1 cellular context compared by ENCODE assay signal in the genomic region with DNA sequence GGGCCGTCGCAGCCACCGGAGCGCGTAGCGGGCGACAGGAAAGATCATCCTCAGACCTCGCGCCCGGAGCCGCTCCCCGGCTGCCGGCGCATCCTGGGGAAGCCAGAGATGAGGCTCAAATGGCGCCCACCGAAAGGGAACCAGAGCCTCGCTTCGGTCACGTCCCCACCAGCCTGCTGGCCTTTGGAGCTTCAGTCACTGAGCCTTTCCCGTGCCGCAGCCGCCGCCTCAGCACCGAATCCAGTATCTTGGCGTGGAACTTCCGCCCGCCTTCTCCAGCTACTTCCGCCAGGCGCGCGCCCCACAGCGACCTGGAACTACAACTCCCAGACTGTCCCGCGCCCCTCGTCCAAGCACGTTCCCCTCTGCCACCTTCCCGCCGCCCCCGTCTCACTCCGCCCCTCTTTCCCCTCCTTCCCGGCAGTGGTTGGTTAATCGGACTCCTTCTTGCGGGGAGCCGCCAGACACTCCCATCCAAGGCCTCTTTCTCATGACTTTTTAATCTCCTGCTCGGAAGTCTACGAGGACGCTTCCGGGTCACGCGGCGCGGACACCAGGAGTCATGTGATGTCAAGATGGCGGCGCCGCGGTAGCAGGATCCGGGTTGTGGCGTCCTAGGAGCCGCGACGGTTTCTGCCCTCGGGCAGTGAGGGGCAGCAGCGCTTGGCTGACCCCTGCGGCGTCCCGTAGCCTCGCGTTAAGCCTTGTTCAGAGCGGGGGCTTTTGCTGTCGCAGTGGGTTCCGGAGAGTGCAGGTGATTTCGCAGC.
TF ChIP-seq lines count a peak whose summit lies in the region.

A gene with protein sequence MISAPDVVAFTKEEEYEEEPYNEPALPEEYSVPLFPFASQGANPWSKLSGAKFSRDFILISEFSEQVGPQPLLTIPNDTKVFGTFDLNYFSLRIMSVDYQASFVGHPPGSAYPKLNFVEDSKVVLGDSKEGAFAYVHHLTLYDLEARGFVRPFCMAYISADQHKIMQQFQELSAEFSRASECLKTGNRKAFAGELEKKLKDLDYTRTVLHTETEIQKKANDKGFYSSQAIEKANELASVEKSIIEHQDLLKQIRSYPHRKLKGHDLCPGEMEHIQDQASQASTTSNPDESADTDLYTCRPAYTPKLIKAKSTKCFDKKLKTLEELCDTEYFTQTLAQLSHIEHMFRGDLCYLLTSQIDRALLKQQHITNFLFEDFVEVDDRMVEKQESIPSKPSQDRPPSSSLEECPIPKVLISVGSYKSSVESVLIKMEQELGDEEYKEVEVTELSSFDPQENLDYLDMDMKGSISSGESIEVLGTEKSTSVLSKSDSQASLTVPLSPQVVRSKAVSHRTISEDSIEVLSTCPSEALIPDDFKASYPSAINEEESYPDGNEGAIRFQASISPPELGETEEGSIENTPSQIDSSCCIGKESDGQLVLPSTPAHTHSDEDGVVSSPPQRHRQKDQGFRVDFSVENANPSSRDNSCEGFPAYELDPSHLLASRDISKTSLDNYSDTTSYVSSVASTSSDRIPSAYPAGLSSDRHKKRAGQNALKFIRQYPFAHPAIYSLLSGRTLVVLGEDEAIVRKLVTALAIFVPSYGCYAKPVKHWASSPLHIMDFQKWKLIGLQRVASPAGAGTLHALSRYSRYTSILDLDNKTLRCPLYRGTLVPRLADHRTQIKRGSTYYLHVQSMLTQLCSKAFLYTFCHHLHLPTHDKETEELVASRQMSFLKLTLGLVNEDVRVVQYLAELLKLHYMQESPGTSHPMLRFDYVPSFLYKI (plus strand): TSS at position 563 of the 767 bp plus-strand sequence. CDS start 497 bp downstream, outside the sequence.
A gene with protein sequence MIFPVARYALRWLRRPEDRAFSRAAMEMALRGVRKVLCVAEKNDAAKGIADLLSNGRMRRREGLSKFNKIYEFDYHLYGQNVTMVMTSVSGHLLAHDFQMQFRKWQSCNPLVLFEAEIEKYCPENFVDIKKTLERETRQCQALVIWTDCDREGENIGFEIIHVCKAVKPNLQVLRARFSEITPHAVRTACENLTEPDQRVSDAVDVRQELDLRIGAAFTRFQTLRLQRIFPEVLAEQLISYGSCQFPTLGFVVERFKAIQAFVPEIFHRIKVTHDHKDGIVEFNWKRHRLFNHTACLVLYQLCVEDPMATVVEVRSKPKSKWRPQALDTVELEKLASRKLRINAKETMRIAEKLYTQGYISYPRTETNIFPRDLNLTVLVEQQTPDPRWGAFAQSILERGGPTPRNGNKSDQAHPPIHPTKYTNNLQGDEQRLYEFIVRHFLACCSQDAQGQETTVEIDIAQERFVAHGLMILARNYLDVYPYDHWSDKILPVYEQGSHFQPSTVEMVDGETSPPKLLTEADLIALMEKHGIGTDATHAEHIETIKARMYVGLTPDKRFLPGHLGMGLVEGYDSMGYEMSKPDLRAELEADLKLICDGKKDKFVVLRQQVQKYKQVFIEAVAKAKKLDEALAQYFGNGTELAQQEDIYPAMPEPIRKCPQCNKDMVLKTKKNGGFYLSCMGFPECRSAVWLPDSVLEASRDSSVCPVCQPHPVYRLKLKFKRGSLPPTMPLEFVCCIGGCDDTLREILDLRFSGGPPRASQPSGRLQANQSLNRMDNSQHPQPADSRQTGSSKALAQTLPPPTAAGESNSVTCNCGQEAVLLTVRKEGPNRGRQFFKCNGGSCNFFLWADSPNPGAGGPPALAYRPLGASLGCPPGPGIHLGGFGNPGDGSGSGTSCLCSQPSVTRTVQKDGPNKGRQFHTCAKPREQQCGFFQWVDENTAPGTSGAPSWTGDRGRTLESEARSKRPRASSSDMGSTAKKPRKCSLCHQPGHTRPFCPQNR (minus strand): TSS at position 264 of the 767 bp plus-strand sequence. CDS start 216 bp downstream, at position 48.

TF ChIP-seq in HepG2, 621 proteins besides CTCF, POLR2A, EP300 and RAD21 (continued from another document and continues in another):
- TF ChIP-seq, protein P1, sequence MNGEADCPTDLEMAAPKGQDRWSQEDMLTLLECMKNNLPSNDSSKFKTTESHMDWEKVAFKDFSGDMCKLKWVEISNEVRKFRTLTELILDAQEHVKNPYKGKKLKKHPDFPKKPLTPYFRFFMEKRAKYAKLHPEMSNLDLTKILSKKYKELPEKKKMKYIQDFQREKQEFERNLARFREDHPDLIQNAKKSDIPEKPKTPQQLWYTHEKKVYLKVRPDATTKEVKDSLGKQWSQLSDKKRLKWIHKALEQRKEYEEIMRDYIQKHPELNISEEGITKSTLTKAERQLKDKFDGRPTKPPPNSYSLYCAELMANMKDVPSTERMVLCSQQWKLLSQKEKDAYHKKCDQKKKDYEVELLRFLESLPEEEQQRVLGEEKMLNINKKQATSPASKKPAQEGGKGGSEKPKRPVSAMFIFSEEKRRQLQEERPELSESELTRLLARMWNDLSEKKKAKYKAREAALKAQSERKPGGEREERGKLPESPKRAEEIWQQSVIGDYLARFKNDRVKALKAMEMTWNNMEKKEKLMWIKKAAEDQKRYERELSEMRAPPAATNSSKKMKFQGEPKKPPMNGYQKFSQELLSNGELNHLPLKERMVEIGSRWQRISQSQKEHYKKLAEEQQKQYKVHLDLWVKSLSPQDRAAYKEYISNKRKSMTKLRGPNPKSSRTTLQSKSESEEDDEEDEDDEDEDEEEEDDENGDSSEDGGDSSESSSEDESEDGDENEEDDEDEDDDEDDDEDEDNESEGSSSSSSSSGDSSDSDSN (CRISPR knock-in tag; IDR thresholded peaks at IDR 0.05): peak; percentile 70
- TF ChIP-seq SALL2 (CRISPR knock-in tag; IDR thresholded peaks at IDR 0.05) (no peak), KAT8 (CRISPR knock-in tag; IDR thresholded peaks at IDR 0.05) (peak; percentile 98), MTF2 (CRISPR knock-in tag; IDR thresholded peaks at IDR 0.05; ENCODE audit: borderline replicate concordance) (0 out of 2 replicates have a peak, but pooled peaks have one; percentile 14), CBX1 (IDR thresholded peaks at IDR 0.05; ENCODE audit: low read depth) (no peak), EEA1 (CRISPR knock-in tag; IDR thresholded peaks at IDR 0.05; ENCODE audit: borderline replicate concordance) (peak; percentile 35; the same call in 1 of the 2 replicates), SMARCE1 (IDR thresholded peaks at IDR 0.05; ENCODE audit: borderline replicate concordance) (no peak), ZNF607 (CRISPR knock-in tag; IDR thresholded peaks at IDR 0.05; ENCODE audit: borderline replicate concordance) (peak; percentile 54; the same call in 1 of the 2 replicates), ZNF891 (CRISPR knock-in tag; IDR thresholded peaks at IDR 0.05) (peak; percentile 72), AKAP8 (CRISPR knock-in tag; IDR thresholded peaks at IDR 0.05) (0 out of 2 replicates have a peak, but pooled peaks have one; percentile 23), HOXD1 (CRISPR knock-in tag; IDR thresholded peaks at IDR 0.05) (no peak; the same call in 1 of the 2 replicates), PAF1 (CRISPR knock-in tag; IDR thresholded peaks at IDR 0.05) (no peak), ATF1 (CRISPR knock-in tag; IDR thresholded peaks at IDR 0.05) (peak; percentile 85), PRPF4 (IDR thresholded peaks at IDR 0.05; ENCODE audit: low read depth, low read length, poor library complexity, severe bottlenecking) (no peak), ZNF678 (CRISPR knock-in tag; IDR thresholded peaks at IDR 0.05) (no peak; the same call in 1 of the 2 replicates), ZSCAN22 (CRISPR knock-in tag; IDR thresholded peaks at IDR 0.05) (no peak), RXRB (CRISPR knock-in tag; IDR thresholded peaks at IDR 0.05; ENCODE audit: borderline replicate concordance) (no peak), MED8 (CRISPR knock-in tag; IDR thresholded peaks at IDR 0.05; ENCODE audit: insufficient replicate concordance) (no peak), ARNTL (CRISPR knock-in tag; IDR thresholded peaks at IDR 0.05) (no peak), JUNB (CRISPR knock-in tag; IDR thresholded peaks at IDR 0.05; ENCODE audit: borderline replicate concordance) (no peak)
- TF ChIP-seq, protein P2, sequence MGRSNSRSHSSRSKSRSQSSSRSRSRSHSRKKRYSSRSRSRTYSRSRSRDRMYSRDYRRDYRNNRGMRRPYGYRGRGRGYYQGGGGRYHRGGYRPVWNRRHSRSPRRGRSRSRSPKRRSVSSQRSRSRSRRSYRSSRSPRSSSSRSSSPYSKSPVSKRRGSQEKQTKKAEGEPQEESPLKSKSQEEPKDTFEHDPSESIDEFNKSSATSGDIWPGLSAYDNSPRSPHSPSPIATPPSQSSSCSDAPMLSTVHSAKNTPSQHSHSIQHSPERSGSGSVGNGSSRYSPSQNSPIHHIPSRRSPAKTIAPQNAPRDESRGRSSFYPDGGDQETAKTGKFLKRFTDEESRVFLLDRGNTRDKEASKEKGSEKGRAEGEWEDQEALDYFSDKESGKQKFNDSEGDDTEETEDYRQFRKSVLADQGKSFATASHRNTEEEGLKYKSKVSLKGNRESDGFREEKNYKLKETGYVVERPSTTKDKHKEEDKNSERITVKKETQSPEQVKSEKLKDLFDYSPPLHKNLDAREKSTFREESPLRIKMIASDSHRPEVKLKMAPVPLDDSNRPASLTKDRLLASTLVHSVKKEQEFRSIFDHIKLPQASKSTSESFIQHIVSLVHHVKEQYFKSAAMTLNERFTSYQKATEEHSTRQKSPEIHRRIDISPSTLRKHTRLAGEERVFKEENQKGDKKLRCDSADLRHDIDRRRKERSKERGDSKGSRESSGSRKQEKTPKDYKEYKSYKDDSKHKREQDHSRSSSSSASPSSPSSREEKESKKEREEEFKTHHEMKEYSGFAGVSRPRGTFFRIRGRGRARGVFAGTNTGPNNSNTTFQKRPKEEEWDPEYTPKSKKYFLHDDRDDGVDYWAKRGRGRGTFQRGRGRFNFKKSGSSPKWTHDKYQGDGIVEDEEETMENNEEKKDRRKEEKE (IDR thresholded peaks at IDR 0.05): no peak
- TF ChIP-seq, protein P3, sequence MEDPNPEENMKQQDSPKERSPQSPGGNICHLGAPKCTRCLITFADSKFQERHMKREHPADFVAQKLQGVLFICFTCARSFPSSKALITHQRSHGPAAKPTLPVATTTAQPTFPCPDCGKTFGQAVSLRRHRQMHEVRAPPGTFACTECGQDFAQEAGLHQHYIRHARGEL (CRISPR knock-in tag; IDR thresholded peaks at IDR 0.05): no peak
- TF ChIP-seq, protein P4, sequence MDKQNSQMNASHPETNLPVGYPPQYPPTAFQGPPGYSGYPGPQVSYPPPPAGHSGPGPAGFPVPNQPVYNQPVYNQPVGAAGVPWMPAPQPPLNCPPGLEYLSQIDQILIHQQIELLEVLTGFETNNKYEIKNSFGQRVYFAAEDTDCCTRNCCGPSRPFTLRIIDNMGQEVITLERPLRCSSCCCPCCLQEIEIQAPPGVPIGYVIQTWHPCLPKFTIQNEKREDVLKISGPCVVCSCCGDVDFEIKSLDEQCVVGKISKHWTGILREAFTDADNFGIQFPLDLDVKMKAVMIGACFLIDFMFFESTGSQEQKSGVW (CRISPR knock-in tag; IDR thresholded peaks at IDR 0.05; ENCODE audit: borderline replicate concordance): no peak
- TF ChIP-seq, protein P5, sequence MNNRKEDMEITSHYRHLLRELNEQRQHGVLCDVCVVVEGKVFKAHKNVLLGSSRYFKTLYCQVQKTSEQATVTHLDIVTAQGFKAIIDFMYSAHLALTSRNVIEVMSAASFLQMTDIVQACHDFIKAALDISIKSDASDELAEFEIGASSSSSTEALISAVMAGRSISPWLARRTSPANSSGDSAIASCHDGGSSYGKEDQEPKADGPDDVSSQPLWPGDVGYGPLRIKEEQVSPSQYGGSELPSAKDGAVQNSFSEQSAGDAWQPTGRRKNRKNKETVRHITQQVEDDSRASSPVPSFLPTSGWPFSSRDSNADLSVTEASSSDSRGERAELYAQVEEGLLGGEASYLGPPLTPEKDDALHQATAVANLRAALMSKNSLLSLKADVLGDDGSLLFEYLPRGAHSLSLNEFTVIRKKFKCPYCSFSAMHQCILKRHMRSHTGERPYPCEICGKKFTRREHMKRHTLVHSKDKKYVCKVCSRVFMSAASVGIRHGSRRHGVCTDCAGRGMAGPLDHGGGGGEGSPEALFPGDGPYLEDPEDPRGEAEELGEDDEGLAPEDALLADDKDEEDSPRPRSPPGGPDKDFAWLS (CRISPR knock-in tag; IDR thresholded peaks at IDR 0.05; ENCODE audit: borderline replicate concordance): peak; percentile 81; the same call in 1 of the 2 replicates
- TF ChIP-seq, protein P6, sequence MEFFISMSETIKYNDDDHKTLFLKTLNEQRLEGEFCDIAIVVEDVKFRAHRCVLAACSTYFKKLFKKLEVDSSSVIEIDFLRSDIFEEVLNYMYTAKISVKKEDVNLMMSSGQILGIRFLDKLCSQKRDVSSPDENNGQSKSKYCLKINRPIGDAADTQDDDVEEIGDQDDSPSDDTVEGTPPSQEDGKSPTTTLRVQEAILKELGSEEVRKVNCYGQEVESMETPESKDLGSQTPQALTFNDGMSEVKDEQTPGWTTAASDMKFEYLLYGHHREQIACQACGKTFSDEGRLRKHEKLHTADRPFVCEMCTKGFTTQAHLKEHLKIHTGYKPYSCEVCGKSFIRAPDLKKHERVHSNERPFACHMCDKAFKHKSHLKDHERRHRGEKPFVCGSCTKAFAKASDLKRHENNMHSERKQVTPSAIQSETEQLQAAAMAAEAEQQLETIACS (CRISPR knock-in tag; IDR thresholded peaks at IDR 0.05): peak; percentile 86
- TF ChIP-seq, protein P7, sequence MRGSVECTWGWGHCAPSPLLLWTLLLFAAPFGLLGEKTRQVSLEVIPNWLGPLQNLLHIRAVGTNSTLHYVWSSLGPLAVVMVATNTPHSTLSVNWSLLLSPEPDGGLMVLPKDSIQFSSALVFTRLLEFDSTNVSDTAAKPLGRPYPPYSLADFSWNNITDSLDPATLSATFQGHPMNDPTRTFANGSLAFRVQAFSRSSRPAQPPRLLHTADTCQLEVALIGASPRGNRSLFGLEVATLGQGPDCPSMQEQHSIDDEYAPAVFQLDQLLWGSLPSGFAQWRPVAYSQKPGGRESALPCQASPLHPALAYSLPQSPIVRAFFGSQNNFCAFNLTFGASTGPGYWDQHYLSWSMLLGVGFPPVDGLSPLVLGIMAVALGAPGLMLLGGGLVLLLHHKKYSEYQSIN (CRISPR knock-in tag; IDR thresholded peaks at IDR 0.05; ENCODE audit: borderline replicate concordance): no peak
- TF ChIP-seq, protein P8, sequence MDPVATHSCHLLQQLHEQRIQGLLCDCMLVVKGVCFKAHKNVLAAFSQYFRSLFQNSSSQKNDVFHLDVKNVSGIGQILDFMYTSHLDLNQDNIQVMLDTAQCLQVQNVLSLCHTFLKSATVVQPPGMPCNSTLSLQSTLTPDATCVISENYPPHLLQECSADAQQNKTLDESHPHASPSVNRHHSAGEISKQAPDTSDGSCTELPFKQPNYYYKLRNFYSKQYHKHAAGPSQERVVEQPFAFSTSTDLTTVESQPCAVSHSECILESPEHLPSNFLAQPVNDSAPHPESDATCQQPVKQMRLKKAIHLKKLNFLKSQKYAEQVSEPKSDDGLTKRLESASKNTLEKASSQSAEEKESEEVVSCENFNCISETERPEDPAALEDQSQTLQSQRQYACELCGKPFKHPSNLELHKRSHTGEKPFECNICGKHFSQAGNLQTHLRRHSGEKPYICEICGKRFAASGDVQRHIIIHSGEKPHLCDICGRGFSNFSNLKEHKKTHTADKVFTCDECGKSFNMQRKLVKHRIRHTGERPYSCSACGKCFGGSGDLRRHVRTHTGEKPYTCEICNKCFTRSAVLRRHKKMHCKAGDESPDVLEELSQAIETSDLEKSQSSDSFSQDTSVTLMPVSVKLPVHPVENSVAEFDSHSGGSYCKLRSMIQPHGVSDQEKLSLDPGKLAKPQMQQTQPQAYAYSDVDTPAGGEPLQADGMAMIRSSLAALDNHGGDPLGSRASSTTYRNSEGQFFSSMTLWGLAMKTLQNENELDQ (CRISPR knock-in tag; IDR thresholded peaks at IDR 0.05; ENCODE audit: borderline replicate concordance): no peak
- TF ChIP-seq, protein P9, sequence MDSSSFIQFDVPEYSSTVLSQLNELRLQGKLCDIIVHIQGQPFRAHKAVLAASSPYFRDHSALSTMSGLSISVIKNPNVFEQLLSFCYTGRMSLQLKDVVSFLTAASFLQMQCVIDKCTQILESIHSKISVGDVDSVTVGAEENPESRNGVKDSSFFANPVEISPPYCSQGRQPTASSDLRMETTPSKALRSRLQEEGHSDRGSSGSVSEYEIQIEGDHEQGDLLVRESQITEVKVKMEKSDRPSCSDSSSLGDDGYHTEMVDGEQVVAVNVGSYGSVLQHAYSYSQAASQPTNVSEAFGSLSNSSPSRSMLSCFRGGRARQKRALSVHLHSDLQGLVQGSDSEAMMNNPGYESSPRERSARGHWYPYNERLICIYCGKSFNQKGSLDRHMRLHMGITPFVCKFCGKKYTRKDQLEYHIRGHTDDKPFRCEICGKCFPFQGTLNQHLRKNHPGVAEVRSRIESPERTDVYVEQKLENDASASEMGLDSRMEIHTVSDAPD (CRISPR knock-in tag; IDR thresholded peaks at IDR 0.05): no peak
